In the genomic region with DNA sequence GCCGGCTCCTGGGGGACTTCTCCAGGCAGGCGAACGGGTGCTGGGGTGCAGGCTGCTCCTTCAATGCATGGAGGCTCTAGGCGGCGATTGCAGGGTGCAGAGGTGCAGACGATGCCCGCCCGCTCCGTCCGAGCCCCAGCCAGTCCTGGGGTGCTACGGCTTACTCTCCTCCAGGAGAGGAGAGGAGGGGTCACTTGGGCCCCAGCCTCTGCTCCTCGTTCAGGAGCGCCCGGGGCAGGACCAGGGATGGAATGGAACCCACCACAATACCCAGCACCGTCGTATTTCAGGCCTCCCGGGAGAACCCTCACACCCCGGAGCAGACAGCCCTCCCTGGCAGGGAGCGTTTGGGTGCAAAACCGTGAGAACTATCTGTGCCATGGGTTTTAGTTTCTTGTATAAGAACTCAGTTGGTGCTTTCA, we compare ENCODE assay signal across 1 cellular context.
A peak's percentile ranks its signal among the peaks of the same experiment; 100 is the strongest.
TF ChIP-seq lines count a peak whose summit lies in the region.

No MANE protein-coding gene starts in this region.

TF ChIP-seq in K562, 482 proteins besides CTCF, POLR2A, EP300 and RAD21 (continued from another document):
- TF ChIP-seq FOXO4 (CRISPR knock-in tag; IDR thresholded peaks at IDR 0.05) (no peak), ZNF511 (CRISPR knock-in tag; IDR thresholded peaks at IDR 0.05) (0 out of 2 replicates have a peak, but pooled peaks have one; percentile 14)
